8 cellular contexts compared by ENCODE assay signal in genomic region chr3:33438284-33438668, GRCh38. TPM values are rescaled to one million over a fixed set of nuclear protein-coding genes. Genes with fewer than 3 reads are reported as not detected.
DNase-seq lines count a peak whose midpoint lies in the region; ATAC-seq and TF ChIP-seq lines count a peak whose summit lies in the region.

No MANE protein-coding gene starts in this region.

- TF ChIP-seq POLR2A in HCT116 (IDR thresholded peaks at IDR 0.05; ENCODE audit: borderline replicate concordance, extremely low read depth, insufficient read depth, insufficient read length): no peak

- H3K4me3 ChIP-seq in A673 (ENCODE audit: low read depth, low read length, poor library complexity, severe bottlenecking) (peak overlapping the region; percentile 63), HCT116 (replicated peaks in 1 of 2; ENCODE audit: low read depth in 1 of 2, low read length in 2 of 2) (peak overlapping the region; percentile 89 to 91), iPS-11a (ENCODE audit: low read depth, low read length) (peak overlapping the region; percentile 91)

- peak overlapping the region; percentile 94 for H3K27ac Mint-ChIP-seq in activated T-helper 17 cell treated with anti-CD3 and anti-CD28 coated beads, Interleukin-2, amount 50 U/mL, for 72 hours
- H3K27ac Mint-ChIP-seq in stimulated activated memory B cell treated with anti-CD40 and anti-IgM and Interleukin-4, amounts not matched to agents 10 μg/mL and 1 μg/mL and 100 μg/mL, for 72 hours: peak overlapping the region; percentile 100

- H3K27ac ChIP-seq in A673 (ENCODE audit: low read depth, low read length, poor library complexity, severe bottlenecking) (peak overlapping the region; percentile 93), HCT116 (ENCODE audit: low read depth, low read length) (no peak overlapping the region)

- H3K9me3 Mint-ChIP-seq in activated T-helper 17 cell treated with anti-CD3 and anti-CD28 coated beads, Interleukin-2, amount 50 U/mL, for 72 hours: no peaks in the 10 kb centered on the region
- H3K9me3 Mint-ChIP-seq in stimulated activated memory B cell treated with anti-CD40 and anti-IgM and Interleukin-4, amounts not matched to agents 10 μg/mL and 1 μg/mL and 100 μg/mL, for 72 hours: no peaks in the 10 kb centered on the region

- RAD21 ChIA-PET in HCT116 (lab: Charles Lee; ENCODE audit: low non-redundant PET in 1 of 2, low total read pairs in 2 of 2, uncharacterized antibody in 2 of 2, unreplicated experiment in 2 of 2): no interaction called here

- H3K27me3 ChIP-seq in A673 (replicated peaks; ENCODE audit: insufficient read depth, low read depth, low read length, poor library complexity) (no peaks in the 10 kb centered on the region), HCT116 (ENCODE audit: insufficient read depth, low read length) (no peaks in the 10 kb centered on the region)

- no peaks in the 10 kb centered on the region for H3K27me3 Mint-ChIP-seq in activated T-helper 17 cell treated with anti-CD3 and anti-CD28 coated beads, Interleukin-2, amount 50 U/mL, for 72 hours
- H3K27me3 Mint-ChIP-seq in stimulated activated memory B cell treated with anti-CD40 and anti-IgM and Interleukin-4, amounts not matched to agents 10 μg/mL and 1 μg/mL and 100 μg/mL, for 72 hours: no peaks in the 10 kb centered on the region

- H3K36me3 Mint-ChIP-seq in activated T-helper 17 cell treated with anti-CD3 and anti-CD28 coated beads, Interleukin-2, amount 50 U/mL, for 72 hours (ENCODE audit: low read depth): peaks cover 31% of the 10 kb centered on the region
- H3K36me3 Mint-ChIP-seq in stimulated activated memory B cell treated with anti-CD40 and anti-IgM and Interleukin-4, amounts not matched to agents 10 μg/mL and 1 μg/mL and 100 μg/mL, for 72 hours: no peaks in the 10 kb centered on the region

- no peak overlapping the region for H2AFZ ChIP-seq in HCT116 (ENCODE audit: low read depth, low read length, poor library complexity, severe bottlenecking)

- no peak for TF ChIP-seq RAD21 in HCT116 (IDR thresholded peaks at IDR 0.05; ENCODE audit: low read depth)

- H3K4me1 Mint-ChIP-seq in activated T-helper 17 cell treated with anti-CD3 and anti-CD28 coated beads, Interleukin-2, amount 50 U/mL, for 72 hours: peaks cover 39% of the 10 kb centered on the region
- peaks cover 52% of the 10 kb centered on the region for H3K4me1 Mint-ChIP-seq in stimulated activated memory B cell treated with anti-CD40 and anti-IgM and Interleukin-4, amounts not matched to agents 10 μg/mL and 1 μg/mL and 100 μg/mL, for 72 hours

- CTCF ChIA-PET in A673 (lab: Charles Lee): no interaction called here
- CTCF ChIA-PET in HCT116 (lab: Charles Lee): interaction anchor here (0.7 to 0.8 kb wide), 2 partner anchors 349 to 364 kb away, joined by 3 read pairs; no protein-coding TSS in a partner anchor

- intact Hi-C loops in A673 (cut with micrococcal nuclease; ENCODE audit: unreplicated experiment) (no loop called here), HCT116 (cut with micrococcal nuclease) (no loop called here)

- H3K9ac ChIP-seq in HCT116 (ENCODE audit: low read length): peak overlapping the region; percentile 95

- H3K4me3 Mint-ChIP-seq in activated T-helper 17 cell treated with anti-CD3 and anti-CD28 coated beads, Interleukin-2, amount 50 U/mL, for 72 hours: peak overlapping the region; percentile 98
- H3K4me3 Mint-ChIP-seq in stimulated activated memory B cell treated with anti-CD40 and anti-IgM and Interleukin-4, amounts not matched to agents 10 μg/mL and 1 μg/mL and 100 μg/mL, for 72 hours: peak overlapping the region; percentile 86

- H3K4me2 ChIP-seq in HCT116 (ENCODE audit: low read length): peak overlapping the region; percentile 88

- no peak for TF ChIP-seq CTCF in A673 (conservative IDR thresholded peaks at IDR 0.05; ENCODE audit: low read depth, low read length)
- no peak for TF ChIP-seq CTCF in HCT116 (IDR thresholded peaks at IDR 0.05 in 2 of 3, conservative IDR thresholded peaks at IDR 0.05 in 1 of 3; ENCODE audit: borderline replicate concordance in 1 of 3, insufficient read depth in 1 of 3, low read depth in 2 of 3, low read length in 2 of 3)

- BruUV-seq in A673 (replicated peaks; lab: Mats Ljungman, UMichigan) (no TSS peak), HCT116 (replicated peaks; lab: Mats Ljungman, UMichigan) (no TSS peak)

- H3K4me1 ChIP-seq in A673 (ENCODE audit: insufficient read depth, low read length, poor library complexity, severe bottlenecking): peaks cover 20% of the 10 kb centered on the region
- peaks cover 21 to 28% of the 10 kb centered on the region in 2 experiments for H3K4me1 ChIP-seq in HCT116 (ENCODE audit: control insufficient read depth in 1 of 2, insufficient read depth in 2 of 2, low read length in 2 of 2)

- H3K9me2 ChIP-seq in HCT116 (ENCODE audit: insufficient read depth): no peaks in the 10 kb centered on the region

- POLR2A ChIA-PET in A673 (lab: Charles Lee; ENCODE audit: low non-redundant PET) (no interaction called here), HCT116 (lab: Charles Lee) (interaction anchor here (1.2 to 1.4 kb wide), 2 partner anchors 9 to 360 kb away, joined by 3 to 4 read pairs; partner anchors contain the start of gene PDCD6IP)

- H4K20me1 ChIP-seq in HCT116 (ENCODE audit: insufficient read depth): peaks cover 19% of the 10 kb centered on the region

- peak; percentile 47 for DNase-seq in A673 (ENCODE audit: low spot score)
- DNase-seq in HCT116 (ENCODE audit: low read depth, low spot score): no peak

- peaks cover 65% of the 10 kb centered on the region for H3K79me2 ChIP-seq in HCT116 (ENCODE audit: insufficient read depth, low read length)

- ATAC-seq in HCT116 (no peak), GM21717 (IDR thresholded peaks at IDR 0.05; ENCODE audit: unreplicated experiment) (no peak), HG03196 (IDR thresholded peaks at IDR 0.05; ENCODE audit: unreplicated experiment) (no peak), GM21390 (IDR thresholded peaks at IDR 0.05; ENCODE audit: unreplicated experiment) (no peak)
- ATAC-seq in activated T-helper 17 cell treated with anti-CD3 and anti-CD28 coated beads, Interleukin-2, amount 50 U/mL, for 72 hours (replicated peaks): no peak
- ATAC-seq in stimulated activated memory B cell treated with anti-CD40 and anti-IgM and Interleukin-4, amounts not matched to agents 10 μg/mL and 1 μg/mL and 100 μg/mL, for 72 hours: no peak

- no peaks in the 10 kb centered on the region for H3K36me3 ChIP-seq in A673 (ENCODE audit: insufficient read depth, low read length, poor library complexity, severe bottlenecking)
- H3K36me3 ChIP-seq in HCT116 (ENCODE audit: control insufficient read depth in 1 of 2, insufficient read depth in 2 of 2, low read length in 2 of 2): no peaks in the 10 kb centered on the region

- no peaks in the 10 kb centered on the region for H3K9me3 ChIP-seq in A673 (ENCODE audit: low read depth, low read length, poor library complexity, severe bottlenecking)
- no peaks in the 10 kb centered on the region for H3K9me3 ChIP-seq in HCT116 (ENCODE audit: control insufficient read depth in 1 of 2, insufficient read depth in 1 of 2, low read depth in 1 of 2, low read length in 2 of 2)

TF ChIP-seq in HCT116, 20 proteins besides CTCF, POLR2A, EP300 and RAD21:
- TF ChIP-seq SP1 (IDR thresholded peaks at IDR 0.05; ENCODE audit: low read depth) (peak; percentile 6; the same call in 1 of the 2 replicates), YY1 (IDR thresholded peaks at IDR 0.05; ENCODE audit: extremely low read depth, insufficient replicate concordance, low read depth, low read length) (no peak)
TF ChIP-seq in HCT116: peak in this region for 1.

RNA-seq across cellular contexts. Expression of gene UBP1, which starts 1.9 kb away (rescaled TPM):
- total RNA-seq in A673 (2021) (55.3 and 59.4 TPM in 2 replicates), HCT116 (2021; ENCODE audit: unreplicated experiment) (69.5 TPM)
- polyA plus RNA-seq in HCT116 (2012): 35.2 and 42.6 TPM in 2 replicates
- total RNA-seq in activated T-helper 17 cell treated with anti-CD3 and anti-CD28 coated beads, Interleukin-2, amount 50 U/mL, for 72 hours: 10 to 100 TPM; 47.7 to 79.3 TPM
